ENCODE assay signal across 10 cellular contexts in genomic region chr1:46062651-46063319, GRCh38.
DNase-seq lines count a peak whose midpoint lies in the region; ATAC-seq, FAIRE-seq and TF ChIP-seq lines count a peak whose summit lies in the region.
"Had no signal": no experiment of that assay in that cellular context is flagged by ENCODE, and none has a peak within 500 bp of the region (broad histone marks: within the 10 kb centered on the region; RNA-seq: fewer than 3 reads in every experiment).

No MANE protein-coding gene starts in this region.

- no peaks in the 10 kb centered on the region for H3K36me3 ChIP-seq in transverse colon
- H3K36me3 ChIP-seq in Karpas-422 (ENCODE audit: insufficient read depth, low read length) = peaks cover 20% of the 10 kb centered on the region

- H3K9ac ChIP-seq in Karpas-422 (ENCODE audit: low read length) = no peak overlapping the region
- H3K9ac ChIP-seq: parathyroid adenoma had no signal

- no peak for TF ChIP-seq EP300 in transverse colon (IDR thresholded peaks at IDR 0.05; ENCODE audit: low read depth)

- TF ChIP-seq CTCF in fibroblast of the aortic adventitia (IDR thresholded peaks at IDR 0.05; ENCODE audit: insufficient read depth, low read length) (no peak), transverse colon (IDR thresholded peaks at IDR 0.05) (no peak)

- H3K27ac ChIP-seq in transverse colon = no peak overlapping the region
- H3K27ac ChIP-seq in Karpas-422 (ENCODE audit: low read length) = no peak overlapping the region
- H3K27ac ChIP-seq: parathyroid adenoma had no signal

- H3K27me3 ChIP-seq in transverse colon (no peaks in the 10 kb centered on the region), Karpas-422 (ENCODE audit: low read length) (no peaks in the 10 kb centered on the region)

- no peaks in the 10 kb centered on the region for H4K20me1 ChIP-seq in Karpas-422 (ENCODE audit: insufficient read depth, low read depth, low read length)

- WGBS in transverse colon (ENCODE audit: low coverage in 1 of 2), 2 donors = 67 to 83% methylated on average over 4 of the region's 4 CpGs

- in situ Hi-C loops in transverse colon (cut with MboI; ENCODE audit: low pct_ligation_motif_present in 1 of 4, low pct_unique_long_range_greater_than_20kb in 1 of 4, low sequenced_read_pairs in 3 of 4) = no loop called here

- H3K9me2 ChIP-seq in Karpas-422 (replicated peaks; ENCODE audit: insufficient read depth, low read length) = no peaks in the 10 kb centered on the region

- ATAC-seq in HG03025 (IDR thresholded peaks at IDR 0.05; ENCODE audit: low FRiP score, unreplicated experiment) = no peak

- no peaks in the 10 kb centered on the region for H3K9me3 ChIP-seq in transverse colon
- no peaks in the 10 kb centered on the region for H3K9me3 ChIP-seq in Karpas-422 (ENCODE audit: low read length)

- H3K4me3 ChIP-seq in fibroblast of the aortic adventitia (ENCODE audit: low read depth, low read length) (no peak overlapping the region), transverse colon (no peak overlapping the region), Karpas-422 (ENCODE audit: low read length) (no peak overlapping the region)

- peak; percentile 80 for FAIRE-seq in RCC 7860 (lab: Jason Lieb, UNC)

- DNase-seq in activated effector memory CD4-positive, alpha-beta T cell treated with anti-CD3 and anti-CD28 coated beads, Interleukin-2, amount 50 U/mL, for 16 hours = peak; percentile 72
- no peak for DNase-seq in activated effector memory CD4-positive, alpha-beta T cell treated with Interleukin-2 at 50 U/mL for 16 hours
- DNase-seq in RCC 7860 (ENCODE audit: low spot score) (peak; percentile 22), fibroblast of the aortic adventitia (ENCODE audit: low read depth) (peak; percentile 19), transverse colon (peak; percentile 20), RKO (ENCODE audit: low spot score) (no peak), Karpas-422 (no peak)
- DNase-seq: activated B cell treated with CpG ODN at 0.5 μM for 24 hours had no signal

- H3K4me1 ChIP-seq in transverse colon = peaks cover 0 to 4% (median 0%) of the 10 kb centered on the region in 4 donors
- H3K4me1 ChIP-seq in Karpas-422 (ENCODE audit: low read length) = peaks cover 34% of the 10 kb centered on the region
- H3K4me1 ChIP-seq: parathyroid adenoma had no signal

- 0 out of 2 replicates have a peak, but pooled peaks cover 3% of the 10 kb centered on the region for H3K79me2 ChIP-seq in Karpas-422 (ENCODE audit: low read length)
- H3K79me2 ChIP-seq: parathyroid adenoma had no signal

- TF ChIP-seq POLR2A in transverse colon (IDR thresholded peaks at IDR 0.05) = no peak

- no peak overlapping the region for H3K4me2 ChIP-seq in Karpas-422 (ENCODE audit: low read depth, low read length, poor library complexity, severe bottlenecking)

- H2AFZ ChIP-seq in Karpas-422 (ENCODE audit: low read length) = no peak overlapping the region
- H2AFZ ChIP-seq: parathyroid adenoma had no signal

- intact Hi-C loops in transverse colon (cut with DNase I; ENCODE audit: low total_unique reads) = no loop called here

Comparison
In these comparisons a context has a peak if more than half of its experiments do, and no peak if none do; other contexts are left out.
1. DNase-seq: peak in activated effector memory CD4-positive, alpha-beta T cell treated with anti-CD3 and anti-CD28 coated beads, Interleukin-2, amount 50 U/mL, for 16 hours (single experiment), RCC 7860 (single experiment), fibroblast of the aortic adventitia (single experiment) and transverse colon (single experiment); none in activated effector memory CD4-positive, alpha-beta T cell treated with Interleukin-2 at 50 U/mL for 16 hours (single experiment), RKO (single experiment) and Karpas-422 (single experiment).